In the genomic region with DNA sequence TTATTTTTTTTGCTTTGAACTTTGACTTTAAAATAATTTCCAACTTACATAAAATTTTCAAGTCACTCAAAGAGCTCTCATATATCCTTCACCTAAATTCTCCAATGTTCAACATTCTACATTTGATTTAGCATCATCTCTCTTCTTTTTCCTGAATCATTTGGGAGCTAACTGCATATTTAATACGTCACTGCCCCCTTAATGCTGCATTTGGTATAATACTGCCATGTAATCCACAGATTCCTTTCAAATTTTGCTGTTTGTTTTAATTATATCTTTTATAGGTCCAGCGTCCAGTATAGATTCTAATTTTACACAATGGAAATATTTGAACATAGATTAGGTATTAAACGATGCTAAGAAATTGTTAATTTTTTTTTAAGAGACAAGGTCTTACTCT, we compare ENCODE assay signal across 20 cellular contexts. TPM values are rescaled to one million over a fixed set of nuclear protein-coding genes. Genes with fewer than 3 reads are reported as not detected.
DNase-seq lines count a peak whose midpoint lies in the region; ATAC-seq, FAIRE-seq and TF ChIP-seq lines count a peak whose summit lies in the region.
"Had no signal": no experiment of that assay in that cellular context is flagged by ENCODE, and none has a peak within 500 bp of the region (broad histone marks: within the 10 kb centered on the region; RNA-seq: fewer than 3 reads in every experiment).

No MANE protein-coding gene starts in this region.

- intact Hi-C loops in lower lobe of right lung (cut with DNase I) = no loop called here
- intact Hi-C loops in Right ventricle myocardium superior (cut with DNase I) = loop anchor here (10.0 kb wide), 1 partner anchor 147 kb away; the partner anchor contains the start of gene FSIP1

- no peak overlapping the region for H3K4me2 ChIP-seq in A549

- CTCF ChIA-PET in A549 (lab: Yijun Ruan, JAX) = interaction anchor here (1.0 to 1.9 kb wide), 3 partner anchors 40 to 146 kb away, joined by 3 to 10 read pairs (median 4); no protein-coding TSS in a partner anchor

- TF ChIP-seq CTCF in A549 (IDR thresholded peaks at IDR 0.05) (peak; percentile 40), RWPE2 (IDR thresholded peaks at IDR 0.05; ENCODE audit: poor library complexity, severe bottlenecking) (peak; percentile 63), foreskin keratinocyte (conservative IDR thresholded peaks at IDR 0.05) (peak; percentile 53), lower lobe of right lung (IDR thresholded peaks at IDR 0.05) (no peak)

- no peak for TF ChIP-seq POLR2A in A549 (IDR thresholded peaks at IDR 0.05; ENCODE audit: low read length)

- H3K27me3 ChIP-seq in RWPE2 (ENCODE audit: insufficient read depth, poor library complexity, severe bottlenecking) (no peaks in the 10 kb centered on the region), foreskin keratinocyte (no peaks in the 10 kb centered on the region), lower lobe of right lung (ENCODE audit: low read depth) (no peaks in the 10 kb centered on the region)
- H3K27me3 ChIP-seq: breast epithelium, suprapubic skin had no signal

- POLR2A ChIA-PET in A549 (lab: Yijun Ruan, JAX) = no interaction called here

- peaks cover 8% of the 10 kb centered on the region for H3K36me3 ChIP-seq in RWPE2 (ENCODE audit: low read depth)
- H3K36me3 ChIP-seq in lower lobe of right lung = no peaks in the 10 kb centered on the region
- H3K36me3 ChIP-seq: breast epithelium, left ventricle myocardium inferior, suprapubic skin had no signal

- no peak for ATAC-seq in A549
- no peak for ATAC-seq in RWPE2 (ENCODE audit: low read depth)
- ATAC-seq in foreskin keratinocyte = no peak
- no peak for ATAC-seq in lower lobe of right lung
- no peak for ATAC-seq in Right ventricle myocardium superior (ENCODE audit: poor library complexity)
- ATAC-seq: HepG2 had no signal

- H3K27ac ChIP-seq in A549 (no peak overlapping the region), RWPE2 (ENCODE audit: poor library complexity, severe bottlenecking) (no peak overlapping the region), foreskin keratinocyte (no peak overlapping the region), lower lobe of right lung (no peak overlapping the region)
- H3K27ac ChIP-seq: breast epithelium, left ventricle myocardium inferior, RWPE1, suprapubic skin had no signal

- peak; percentile 38 to 53; a peak in 4 of 5 replicates for TF ChIP-seq RAD21 in A549 (conservative IDR thresholded peaks at IDR 0.05 in 1 of 2, IDR thresholded peaks at IDR 0.05 in 1 of 2)

- H3K4me1 ChIP-seq in A549 (peaks cover 19% of the 10 kb centered on the region), RWPE2 (ENCODE audit: insufficient read depth, poor library complexity, severe bottlenecking) (peaks cover 19% of the 10 kb centered on the region), foreskin keratinocyte (peaks cover 15% of the 10 kb centered on the region), lower lobe of right lung (peaks cover 22% of the 10 kb centered on the region)
- H3K4me1 ChIP-seq: breast epithelium had no signal

- H3K9me3 ChIP-seq in A549 (no peaks in the 10 kb centered on the region), RWPE2 (ENCODE audit: severe bottlenecking) (no peaks in the 10 kb centered on the region), lower lobe of right lung (no peaks in the 10 kb centered on the region)
- H3K9me3 ChIP-seq: breast epithelium, left ventricle myocardium inferior, suprapubic skin had no signal

- DNase-seq in A549 (ENCODE audit: low read depth in 1 of 2, low spot score in 1 of 2) (no peak), ELR (ENCODE audit: low read depth) (peak; percentile 55), RWPE2 (ENCODE audit: low spot score) (no peak), foreskin keratinocyte (no peak), lower lobe of right lung (no peak), SHP77 (lab: John Stamatoyannopoulos, UW) (no peak), NCI-H187 (lab: John Stamatoyannopoulos, UW) (no peak), Right ventricle myocardium superior (no peak)
- DNase-seq: activated CD4-positive, alpha-beta T cell treated with anti-CD3 and anti-CD28 coated beads for 48 hours; CD8-positive, alpha-beta memory T cell; left ventricle myocardium inferior; NCI-H1694; NCI-H345; occipital lobe; stimulated activated CD4-positive, alpha-beta T cell treated with anti-CD3 and anti-CD28 coated beads, Interleukin-15, amount 100 ng/mL, for 24 hours had no signal

- H3K4me3 ChIP-seq in A549 (no peak overlapping the region), RWPE2 (ENCODE audit: severe bottlenecking) (no peak overlapping the region), lower lobe of right lung (no peak overlapping the region)
- H3K4me3 ChIP-seq: breast epithelium, left ventricle myocardium inferior, suprapubic skin had no signal

- no peak for TF ChIP-seq EP300 in A549 (IDR thresholded peaks at IDR 0.05)

- WGBS in A549 (ENCODE audit: missing lambda C conversion rate) = 51% methylated on average over 3 of the region's 3 CpGs

- no peak for FAIRE-seq in A549 (lab: Jason Lieb, UNC)
- FAIRE-seq: HepG2, TTC549 had no signal

TF ChIP-seq in A549, 52 proteins besides CTCF, POLR2A, EP300 and RAD21:
- TF ChIP-seq SMC3 (IDR thresholded peaks at IDR 0.05) (0 out of 3 replicates have a peak, but pooled peaks have one; percentile 22), ZC3H11A (IDR thresholded peaks at IDR 0.05) (no peak)
TF ChIP-seq in A549: peak in this region for 1.

RNA-seq across cellular contexts. Expression of gene EIF2AK4, which starts 2.3 kb away (rescaled TPM):
- 38.3 and 38.6 TPM in 2 replicates for polyA plus RNA-seq in A549 (2011; rRNA removed)
- polyA plus RNA-seq in A549 (2012; cell fraction: cytosol; rRNA removed) = 19.5 and 22.1 TPM in 2 replicates
- 11.3 and 12.1 TPM in 2 replicates for polyA plus RNA-seq in A549 (2012; cell fraction: nucleus; rRNA removed)
- polyA plus RNA-seq in A549 (2017; fragmentation: RNase III; extraction: RNeasy Plus Mini Kit Qiagen cat#74134 plus additional on column Dnase treatment) = 19.5 to 23.0 TPM (median 22.2 TPM) in 3 replicates
- 43.5 and 44.0 TPM in 2 replicates for polyA minus RNA-seq in A549 (2011; rRNA and poly(A)+ RNA removed)
- 88.4 and 101 TPM in 2 replicates for total RNA-seq in foreskin keratinocyte
- polyA plus RNA-seq in foreskin keratinocyte = 52.0 and 64.4 TPM in 2 replicates
- total RNA-seq in lower lobe of right lung = 36.0 TPM
- 21.2 TPM for total RNA-seq in Right ventricle myocardium superior

RNA-seq across cellular contexts. Expression of gene GPR176, which starts 11.5 kb away (rescaled TPM):
- 1.5 and 2.0 TPM in 2 replicates for polyA plus RNA-seq in A549 (2011; rRNA removed)
- 1.2 and 1.7 TPM in 2 replicates for polyA plus RNA-seq in A549 (2012; cell fraction: cytosol; rRNA removed)
- 1.2 and 2.5 TPM in 2 replicates for polyA plus RNA-seq in A549 (2012; cell fraction: nucleus; rRNA removed)
- 7.1 to 8.1 TPM (median 8.1 TPM) in 3 replicates for polyA plus RNA-seq in A549 (2017; fragmentation: RNase III; extraction: RNeasy Plus Mini Kit Qiagen cat#74134 plus additional on column Dnase treatment)
- 2.9 and 8.2 TPM in 2 replicates for polyA minus RNA-seq in A549 (2011; rRNA and poly(A)+ RNA removed)
- total RNA-seq in foreskin keratinocyte = 46.2 and 49.1 TPM in 2 replicates
- polyA plus RNA-seq in foreskin keratinocyte = 18.3 and 23.0 TPM in 2 replicates
- 2.4 TPM for total RNA-seq in lower lobe of right lung
- 1.4 TPM for total RNA-seq in Right ventricle myocardium superior
- polyA plus RNA-seq: CD8-positive, alpha-beta memory T cell had no signal

Comparison
In these comparisons a context has a peak if more than half of its experiments do, and no peak if none do; other contexts are left out.
1. RNA of gene GPR176, which starts 11.5 kb away (total RNA-seq): 46.2 to 49.1 TPM in foreskin keratinocyte; 2.4 TPM in lower lobe of right lung (single experiment) and 1.4 TPM in Right ventricle myocardium superior (single experiment); every median in the first group is over 10 times any median in the second.